Comparison of ENCODE assay signal across 8 cellular contexts in genomic region chr13:50126378-50127016, GRCh38.
A peak's percentile ranks its signal among the peaks of the same experiment; 100 is the strongest.
DNase-seq lines count a peak whose midpoint lies in the region; ATAC-seq and TF ChIP-seq lines count a peak whose summit lies in the region.

No MANE protein-coding gene starts in this region.

- H3K27me3 Mint-ChIP-seq in activated CD4-positive, alpha-beta T cell treated with anti-CD3 and anti-CD28 coated beads, Interleukin-2, amount 10 ng/mL, durations not matched to agents 7 days and 5 days, result peaks cover 39% of the 10 kb centered on the region
- H3K27me3 Mint-ChIP-seq in MCF 10A (ENCODE audit: insufficient read depth, unreplicated experiment) (no peaks in the 10 kb centered on the region), memory B cell (no peaks in the 10 kb centered on the region)

- peaks cover 24% of the 10 kb centered on the region for H3K36me3 Mint-ChIP-seq in activated CD4-positive, alpha-beta T cell treated with anti-CD3 and anti-CD28 coated beads, Interleukin-2, amount 10 ng/mL, durations not matched to agents 7 days and 5 days (ENCODE audit: low read depth)
- H3K36me3 Mint-ChIP-seq in MCF 10A (ENCODE audit: insufficient read depth, unreplicated experiment), result peaks cover 5% of the 10 kb centered on the region
- H3K36me3 Mint-ChIP-seq in memory B cell, result peaks cover 2% of the 10 kb centered on the region

- H3K4me1 ChIP-seq in aorta (ENCODE audit: control insufficient read depth in 1 of 2, insufficient read depth in 2 of 2, low read length in 2 of 2), result no peaks in the 10 kb centered on the region

- H3K4me1 Mint-ChIP-seq in activated CD4-positive, alpha-beta T cell treated with anti-CD3 and anti-CD28 coated beads, Interleukin-2, amount 10 ng/mL, durations not matched to agents 7 days and 5 days, result peaks cover 65% of the 10 kb centered on the region
- peaks cover 23% of the 10 kb centered on the region for H3K4me1 Mint-ChIP-seq in MCF 10A (ENCODE audit: insufficient read depth, unreplicated experiment)
- H3K4me1 Mint-ChIP-seq in memory B cell, result peaks cover 40% of the 10 kb centered on the region

- H3K4me3 ChIP-seq in aorta (ENCODE audit: low read length in 2 of 2), result peak overlapping the region; percentile 65 to 68

- H3K9me3 Mint-ChIP-seq in activated CD4-positive, alpha-beta T cell treated with anti-CD3 and anti-CD28 coated beads, Interleukin-2, amount 10 ng/mL, durations not matched to agents 7 days and 5 days, result no peaks in the 10 kb centered on the region
- H3K9me3 Mint-ChIP-seq in MCF 10A (ENCODE audit: unreplicated experiment) (no peaks in the 10 kb centered on the region), memory B cell (no peaks in the 10 kb centered on the region)

- ATAC-seq in memory B cell (ENCODE audit: low read depth) (no peak), aorta (ENCODE audit: low FRiP score) (no peak), HG02678 (IDR thresholded peaks at IDR 0.05; ENCODE audit: unreplicated experiment) (no peak), HG03432 (IDR thresholded peaks at IDR 0.05; ENCODE audit: unreplicated experiment) (no peak)

- peak overlapping the region; percentile 64 to 99 for H3K27ac ChIP-seq in aorta (ENCODE audit: low read depth in 1 of 2, low read length in 2 of 2)

- TF ChIP-seq CTCF in MCF 10A (IDR thresholded peaks at IDR 0.05; ENCODE audit: unreplicated experiment), result no peak

- peak overlapping the region; percentile 81 for H3K4me3 Mint-ChIP-seq in activated CD4-positive, alpha-beta T cell treated with anti-CD3 and anti-CD28 coated beads, Interleukin-2, amount 10 ng/mL, durations not matched to agents 7 days and 5 days
- H3K4me3 Mint-ChIP-seq in MCF 10A (ENCODE audit: unreplicated experiment) (peak overlapping the region; percentile 87), memory B cell (peak overlapping the region; percentile 92)

- 86 to 91% methylated on average over 22 of the region's 22 CpGs for WGBS in aorta, 2 donors

- no peaks in the 10 kb centered on the region for H3K36me3 ChIP-seq in aorta (ENCODE audit: control insufficient read depth in 1 of 2, insufficient read depth in 2 of 2, low read length in 1 of 2)

- peak; percentile 32 for DNase-seq in activated CD4-positive, alpha-beta T cell treated with anti-CD3 and anti-CD28 coated beads, Interleukin-2, amount 10 ng/mL, durations not matched to agents 7 days and 5 days
- no peak for DNase-seq in activated CD4-positive, alpha-beta T cell treated with anti-CD3 and anti-CD28 coated beads, Interleukin-2, amount 50 U/mL, for 1 hour
- DNase-seq in NCI-H2227 treated with DMSO at 0.1 percent for 48 hours (lab: John Stamatoyannopoulos, UW) (peak; percentile 57), MCF 10A (ENCODE audit: unreplicated experiment) (peak; percentile 35), memory B cell (ENCODE audit: low spot score in 2 of 2) (no peak), aorta (no peak)

- intact Hi-C loops in MCF 10A (cut with micrococcal nuclease) (no loop called here), aorta (cut with DNase I) (no loop called here)

- H3K27ac Mint-ChIP-seq in activated CD4-positive, alpha-beta T cell treated with anti-CD3 and anti-CD28 coated beads, Interleukin-2, amount 10 ng/mL, durations not matched to agents 7 days and 5 days, result peak overlapping the region; percentile 97
- peak overlapping the region; percentile 74 for H3K27ac Mint-ChIP-seq in MCF 10A (ENCODE audit: low read depth, unreplicated experiment)
- peak overlapping the region; percentile 97 for H3K27ac Mint-ChIP-seq in memory B cell

- POLR2A ChIA-PET in activated CD4-positive, alpha-beta T cell treated with anti-CD3 and anti-CD28 coated beads, Interleukin-2, amount 10 ng/mL, durations not matched to agents 7 days and 5 days (lab: Charles Lee), result interaction anchor here (2.1 kb wide), 1 partner anchor 45 kb away, joined by 7 read pairs; no protein-coding TSS in a partner anchor
- POLR2A ChIA-PET in MCF 10A (lab: Yijun Ruan, JAX), result interaction anchor here (0.5 to 17.8 kb wide), 23 partner anchors 9 to 579 kb away, joined by 3 to 429 read pairs (median 7); partner anchors contain the start of gene TRIM13

- TSS peak; percentile 56 for BruUV-seq in MCF 10A (replicated peaks; lab: Mats Ljungman, UMichigan)

- CTCF ChIA-PET in activated CD4-positive, alpha-beta T cell treated with anti-CD3 and anti-CD28 coated beads, Interleukin-2, amount 10 ng/mL, durations not matched to agents 7 days and 5 days (lab: Charles Lee), result interaction anchor here (0.6 to 3.0 kb wide), 13 partner anchors 9 to 916 kb away, joined by 3 to 9 read pairs (median 3); partner anchors contain the start of genes SPRYD7 and TRIM13
- CTCF ChIA-PET in MCF 10A (lab: Yijun Ruan, JAX), result interaction anchor here (0.6 to 2.8 kb wide), 5 partner anchors 34 to 97 kb away, joined by 3 to 14 read pairs (median 3); no protein-coding TSS in a partner anchor

- H3K9me3 ChIP-seq in aorta (ENCODE audit: control insufficient read depth, low read length), result no peaks in the 10 kb centered on the region

- no peaks in the 10 kb centered on the region for H3K27me3 ChIP-seq in aorta (ENCODE audit: control insufficient read depth in 1 of 2, insufficient read depth in 2 of 2, low read length in 1 of 2)

Comparison
In these comparisons a context has a peak if more than half of its experiments do, and no peak if none do; other contexts are left out.
1. DNase-seq: peak in activated CD4-positive, alpha-beta T cell treated with anti-CD3 and anti-CD28 coated beads, Interleukin-2, amount 10 ng/mL, durations not matched to agents 7 days and 5 days (single experiment), NCI-H2227 treated with DMSO at 0.1 percent for 48 hours (single experiment) and MCF 10A (single experiment); none in activated CD4-positive, alpha-beta T cell treated with anti-CD3 and anti-CD28 coated beads, Interleukin-2, amount 50 U/mL, for 1 hour (single experiment), memory B cell (0 of 2) and aorta (0 of 2).
2. Peak in every context shown above with its lines, with median percentiles within 50 percentile points of each other: H3K27ac Mint-ChIP-seq and H3K4me3 Mint-ChIP-seq.